13 cellular contexts compared by ENCODE assay signal in the genomic region with DNA sequence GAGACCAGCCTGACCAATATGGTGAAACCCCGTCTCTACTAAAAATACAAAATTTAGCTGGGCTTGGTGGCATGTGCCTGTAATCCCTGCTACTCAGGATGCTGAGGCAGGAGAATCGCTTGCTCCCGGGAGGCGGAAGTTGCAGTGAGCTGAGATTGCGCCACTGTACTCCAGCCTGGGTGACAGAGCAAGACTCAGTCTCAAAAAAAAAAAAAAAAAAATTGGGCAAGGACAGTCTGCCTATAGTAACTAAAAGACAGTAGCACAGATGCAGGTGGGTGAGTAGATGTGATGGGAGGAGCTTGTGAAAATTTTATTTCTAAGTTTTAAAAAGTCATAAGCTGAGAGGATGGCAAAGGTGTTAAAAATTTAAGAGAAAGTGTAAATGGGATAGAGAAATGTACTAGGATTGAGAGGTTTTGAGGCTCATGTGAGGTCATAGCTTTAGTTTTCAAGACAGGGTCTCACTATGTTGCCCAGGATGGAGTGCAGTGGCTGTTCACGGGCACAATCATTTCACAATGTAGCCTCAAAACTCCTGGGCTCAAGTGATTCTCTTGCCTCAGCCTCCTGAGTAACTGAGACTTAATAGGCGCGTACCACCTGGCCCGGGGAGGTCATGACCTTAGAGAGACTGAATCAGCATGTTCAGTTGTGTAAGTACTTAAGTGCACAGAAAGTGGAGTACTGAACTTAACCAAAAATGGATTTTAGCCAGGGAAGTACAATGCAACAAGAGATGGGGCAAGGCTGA. TPM values are rescaled to one million over a fixed set of nuclear protein-coding genes. Genes with fewer than 3 reads are reported as not detected.
DNase-seq lines count a peak whose midpoint lies in the region; ATAC-seq and TF ChIP-seq lines count a peak whose summit lies in the region.
"Had no signal": no experiment of that assay in that cellular context is flagged by ENCODE, and none has a peak within 500 bp of the region (broad histone marks: within the 10 kb centered on the region; RNA-seq: fewer than 3 reads in every experiment).

No MANE protein-coding gene starts in this region.

- H3K4me1 ChIP-seq in gastrocnemius medialis, result no peaks in the 10 kb centered on the region
- H3K4me1 ChIP-seq: gastroesophageal sphincter, SJSA1 had no signal

- H3K36me3 Mint-ChIP-seq in activated CD8-positive, alpha-beta T cell treated with anti-CD3 and anti-CD28 coated beads for 36 hours (ENCODE audit: low read depth), result peaks cover 43% of the 10 kb centered on the region
- peaks cover 62% of the 10 kb centered on the region for H3K36me3 Mint-ChIP-seq in activated CD8-positive, alpha-beta T cell treated with anti-CD3 and anti-CD28 coated beads, Interleukin-2, amount 10 ng/mL, durations not matched to agents 7 days and 5 days (ENCODE audit: low read depth)

- CTCF ChIA-PET in activated CD8-positive, alpha-beta T cell treated with anti-CD3 and anti-CD28 coated beads for 36 hours (lab: Charles Lee), result interaction anchor here (1.1 to 3.6 kb wide), 4 partner anchors 9 to 72 kb away, joined by 3 to 16 read pairs (median 4); no protein-coding TSS in a partner anchor
- CTCF ChIA-PET in activated CD8-positive, alpha-beta T cell treated with anti-CD3 and anti-CD28 coated beads, Interleukin-2, amount 10 ng/mL, durations not matched to agents 7 days and 5 days (lab: Charles Lee), result interaction anchor here (0.9 to 2.1 kb wide), 10 partner anchors 9 to 115 kb away, joined by 3 to 5 read pairs (median 4); no protein-coding TSS in a partner anchor
- CTCF ChIA-PET in HEK293T (lab: Yijun Ruan, JAX), result interaction anchor here (0.6 to 1.3 kb wide), 2 partner anchors 54 to 59 kb away, joined by 3 read pairs; no protein-coding TSS in a partner anchor

- intact Hi-C loops in activated CD8-positive, alpha-beta T cell treated with anti-CD3 and anti-CD28 coated beads for 36 hours (cut with micrococcal nuclease), result no loop called here
- intact Hi-C loops in gastrocnemius medialis (cut with DNase I; ENCODE audit: low total_unique reads), result loop anchor here (10.0 kb wide), 1 partner anchor 90 kb away; a partner anchor contains a TSS

- ATAC-seq in activated CD8-positive, alpha-beta T cell treated with anti-CD3 and anti-CD28 coated beads for 36 hours, result peak; percentile 48
- ATAC-seq in activated CD8-positive, alpha-beta T cell treated with anti-CD3 and anti-CD28 coated beads, Interleukin-2, amount 10 ng/mL, durations not matched to agents 7 days and 5 days, result no peak
- peak; percentile 46 to 66 for ATAC-seq in gastrocnemius medialis
- ATAC-seq in GM21717 (IDR thresholded peaks at IDR 0.05; ENCODE audit: unreplicated experiment), result no peak
- ATAC-seq: gastroesophageal sphincter had no signal

- in situ Hi-C loops in gastrocnemius medialis (cut with MboI; ENCODE audit: low sequenced_read_pairs in 4 of 4), result no loop called here

- H3K4me3 Mint-ChIP-seq in activated CD8-positive, alpha-beta T cell treated with anti-CD3 and anti-CD28 coated beads for 36 hours, result no peak overlapping the region
- no peak overlapping the region for H3K4me3 Mint-ChIP-seq in activated CD8-positive, alpha-beta T cell treated with anti-CD3 and anti-CD28 coated beads, Interleukin-2, amount 10 ng/mL, durations not matched to agents 7 days and 5 days
- H3K4me3 Mint-ChIP-seq: neural crest cell had no signal

- peaks cover 28% of the 10 kb centered on the region for H3K4me1 Mint-ChIP-seq in activated CD8-positive, alpha-beta T cell treated with anti-CD3 and anti-CD28 coated beads for 36 hours (ENCODE audit: low read depth)
- H3K4me1 Mint-ChIP-seq in activated CD8-positive, alpha-beta T cell treated with anti-CD3 and anti-CD28 coated beads, Interleukin-2, amount 10 ng/mL, durations not matched to agents 7 days and 5 days (ENCODE audit: low read depth), result peaks cover 19% of the 10 kb centered on the region
- H3K4me1 Mint-ChIP-seq: neural crest cell had no signal

- no peak for TF ChIP-seq POLR2A in gastrocnemius medialis (IDR thresholded peaks at IDR 0.05)

- peak overlapping the region in 2 of 4 donors; percentile 31 to 32 for H3K27ac ChIP-seq in gastrocnemius medialis
- H3K27ac ChIP-seq: SJSA1 had no signal

- no peak for TF ChIP-seq CTCF in activated CD8-positive, alpha-beta T cell treated with anti-CD3 and anti-CD28 coated beads for 36 hours (IDR thresholded peaks at IDR 0.05)
- TF ChIP-seq CTCF in fibroblast of pulmonary artery (IDR thresholded peaks at IDR 0.05; ENCODE audit: low read length, missing control alignments) (no peak), gastrocnemius medialis (IDR thresholded peaks at IDR 0.05 in 4 of 5, conservative IDR thresholded peaks at IDR 0.05 in 1 of 5) (no peak)

- H3K36me3 ChIP-seq in gastrocnemius medialis, result peaks cover 0 to 37% of the 10 kb centered on the region in 2 donors

- H3K4me3 ChIP-seq in fibroblast of pulmonary artery (replicated peaks; ENCODE audit: low read depth, low read length) (no peak overlapping the region), gastrocnemius medialis (no peak overlapping the region)
- H3K4me3 ChIP-seq: gastroesophageal sphincter, SJSA1 had no signal

- no peaks in the 10 kb centered on the region for H3K27me3 ChIP-seq in gastrocnemius medialis
- H3K27me3 ChIP-seq: gastroesophageal sphincter, SJSA1 had no signal

- POLR2A ChIA-PET in activated CD8-positive, alpha-beta T cell treated with anti-CD3 and anti-CD28 coated beads for 36 hours (lab: Charles Lee), result interaction anchor here (1.0 to 2.1 kb wide), 7 partner anchors 9 to 93 kb away, joined by 3 to 7 read pairs (median 4); no protein-coding TSS in a partner anchor
- POLR2A ChIA-PET in activated CD8-positive, alpha-beta T cell treated with anti-CD3 and anti-CD28 coated beads, Interleukin-2, amount 10 ng/mL, durations not matched to agents 7 days and 5 days (lab: Charles Lee), result interaction anchor here (0.7 to 1.9 kb wide), 4 partner anchors 16 to 73 kb away, joined by 3 to 6 read pairs (median 4); no protein-coding TSS in a partner anchor
- POLR2A ChIA-PET in HEK293T (lab: Yijun Ruan, JAX), result interaction anchor here (1.4 kb wide), 1 partner anchor 12 kb away, joined by 3 read pairs; no protein-coding TSS in a partner anchor

- no peaks in the 10 kb centered on the region for H3K9me3 Mint-ChIP-seq in activated CD8-positive, alpha-beta T cell treated with anti-CD3 and anti-CD28 coated beads for 36 hours
- H3K9me3 Mint-ChIP-seq in activated CD8-positive, alpha-beta T cell treated with anti-CD3 and anti-CD28 coated beads, Interleukin-2, amount 10 ng/mL, durations not matched to agents 7 days and 5 days (ENCODE audit: insufficient read depth), result no peaks in the 10 kb centered on the region

- DNase-seq in activated CD8-positive, alpha-beta T cell treated with anti-CD3 and anti-CD28 coated beads for 36 hours, result peak; percentile 51
- no peak for DNase-seq in activated CD8-positive, alpha-beta T cell treated with anti-CD3 and anti-CD28 coated beads, Interleukin-2, amount 10 ng/mL, durations not matched to agents 7 days and 5 days
- peak; percentile 74 for DNase-seq in RPMI8226
- peak; percentile 30 for DNase-seq in fibroblast of pulmonary artery (ENCODE audit: low read depth)
- DNase-seq in gastrocnemius medialis, result peak in 1 of 2 donors; percentile 63
- no peak for DNase-seq in NCI-H774 (lab: John Stamatoyannopoulos, UW)
- no peak for DNase-seq in HEK293T (ENCODE audit: extremely low spot score)
- DNase-seq: activated gamma-delta T cell, KG1 had no signal

- H3K27ac Mint-ChIP-seq in activated CD8-positive, alpha-beta T cell treated with anti-CD3 and anti-CD28 coated beads for 36 hours, result peak overlapping the region; percentile 70
- no peak overlapping the region for H3K27ac Mint-ChIP-seq in activated CD8-positive, alpha-beta T cell treated with anti-CD3 and anti-CD28 coated beads, Interleukin-2, amount 10 ng/mL, durations not matched to agents 7 days and 5 days

- H3K27me3 Mint-ChIP-seq in activated CD8-positive, alpha-beta T cell treated with anti-CD3 and anti-CD28 coated beads for 36 hours, result no peaks in the 10 kb centered on the region
- H3K27me3 Mint-ChIP-seq in activated CD8-positive, alpha-beta T cell treated with anti-CD3 and anti-CD28 coated beads, Interleukin-2, amount 10 ng/mL, durations not matched to agents 7 days and 5 days (ENCODE audit: low read depth), result no peaks in the 10 kb centered on the region

- H3K9me3 ChIP-seq in gastrocnemius medialis, result no peaks in the 10 kb centered on the region
- H3K9me3 ChIP-seq: gastroesophageal sphincter, SJSA1 had no signal

TF ChIP-seq in HEK293T, 16 proteins besides CTCF, POLR2A, EP300 and RAD21:
- no peak for TF ChIP-seq BHLHE40 (IDR thresholded peaks at IDR 0.05; ENCODE audit: borderline replicate concordance)
- no peak for TF ChIP-seq NFRKB (IDR thresholded peaks at IDR 0.05)
- TF ChIP-seq ELF4 (IDR thresholded peaks at IDR 0.05), result no peak
- no peak for TF ChIP-seq L3MBTL2 (conservative IDR thresholded peaks at IDR 0.05)
- no peak for TF ChIP-seq SP1 (IDR thresholded peaks at IDR 0.05)
- TF ChIP-seq ZNF384 (IDR thresholded peaks at IDR 0.05), result no peak
- TF ChIP-seq SUZ12 (IDR thresholded peaks at IDR 0.05), result no peak
- no peak for TF ChIP-seq FOXK2 (IDR thresholded peaks at IDR 0.05)
- TF ChIP-seq FOXA1 (IDR thresholded peaks at IDR 0.05), result no peak
- TF ChIP-seq CTBP1 (IDR thresholded peaks at IDR 0.05; ENCODE audit: borderline replicate concordance), result no peak
- no peak for TF ChIP-seq FOXM1 (IDR thresholded peaks at IDR 0.05; ENCODE audit: borderline replicate concordance)
- no peak for TF ChIP-seq TARDBP (IDR thresholded peaks at IDR 0.05)
- no peak for TF ChIP-seq HDGF (IDR thresholded peaks at IDR 0.05; ENCODE audit: borderline replicate concordance)
- TF ChIP-seq LEF1 (IDR thresholded peaks at IDR 0.05; ENCODE audit: borderline replicate concordance), result no peak
- TF ChIP-seq ARNT (IDR thresholded peaks at IDR 0.05), result no peak
- TF ChIP-seq, protein P1, sequence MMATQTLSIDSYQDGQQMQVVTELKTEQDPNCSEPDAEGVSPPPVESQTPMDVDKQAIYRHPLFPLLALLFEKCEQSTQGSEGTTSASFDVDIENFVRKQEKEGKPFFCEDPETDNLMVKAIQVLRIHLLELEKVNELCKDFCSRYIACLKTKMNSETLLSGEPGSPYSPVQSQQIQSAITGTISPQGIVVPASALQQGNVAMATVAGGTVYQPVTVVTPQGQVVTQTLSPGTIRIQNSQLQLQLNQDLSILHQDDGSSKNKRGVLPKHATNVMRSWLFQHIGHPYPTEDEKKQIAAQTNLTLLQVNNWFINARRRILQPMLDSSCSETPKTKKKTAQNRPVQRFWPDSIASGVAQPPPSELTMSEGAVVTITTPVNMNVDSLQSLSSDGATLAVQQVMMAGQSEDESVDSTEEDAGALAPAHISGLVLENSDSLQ (IDR thresholded peaks at IDR 0.05), result no peak

RNA-seq across cellular contexts. Expression of a gene that starts 33.7 kb away (rescaled TPM):
- 100 to 1,000 TPM; 273 to 296 TPM for total RNA-seq in activated CD8-positive, alpha-beta T cell treated with anti-CD3 and anti-CD28 coated beads for 36 hours
- total RNA-seq in activated CD8-positive, alpha-beta T cell treated with anti-CD3 and anti-CD28 coated beads, Interleukin-2, amount 10 ng/mL, durations not matched to agents 7 days and 5 days, result 100 to 1,000 TPM; 409 to 419 TPM
- total RNA-seq in gastrocnemius medialis, result 100 to 1,000 TPM; 294 to 522 (median 353) TPM

Comparison
In these comparisons a context has a peak if more than half of its experiments do, and no peak if none do; other contexts are left out.
1. ATAC-seq: peak in activated CD8-positive, alpha-beta T cell treated with anti-CD3 and anti-CD28 coated beads for 36 hours (single experiment) and gastrocnemius medialis (2 of 2); none in activated CD8-positive, alpha-beta T cell treated with anti-CD3 and anti-CD28 coated beads, Interleukin-2, amount 10 ng/mL, durations not matched to agents 7 days and 5 days (single experiment) and GM21717 (single experiment).
2. DNase-seq: peak in activated CD8-positive, alpha-beta T cell treated with anti-CD3 and anti-CD28 coated beads for 36 hours (single experiment), RPMI8226 (single experiment) and fibroblast of pulmonary artery (single experiment); none in activated CD8-positive, alpha-beta T cell treated with anti-CD3 and anti-CD28 coated beads, Interleukin-2, amount 10 ng/mL, durations not matched to agents 7 days and 5 days (single experiment), NCI-H774 (single experiment) and HEK293T (single experiment).